23 cellular contexts compared by ENCODE assay signal in the genomic region with DNA sequence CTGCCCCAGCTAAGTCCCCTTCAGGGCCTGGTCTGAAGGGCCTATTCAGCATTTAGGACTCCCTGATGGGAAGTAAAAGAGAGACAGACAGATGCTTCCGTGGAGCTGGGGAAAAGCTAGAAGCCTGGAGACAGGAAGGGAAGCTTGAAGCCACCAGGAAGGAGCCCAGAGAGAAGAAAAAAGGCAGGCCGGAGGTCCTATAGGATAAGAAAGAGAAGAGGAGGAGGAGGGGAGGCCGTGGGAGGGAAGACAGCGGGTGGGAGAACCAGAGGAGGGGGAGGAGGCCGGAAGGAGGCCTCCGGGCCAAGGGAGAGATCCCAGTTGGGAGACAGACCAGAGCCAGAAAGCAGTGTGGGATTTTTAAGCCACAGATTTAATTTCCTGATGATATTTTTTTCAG.
A peak's percentile ranks its signal among the peaks of the same experiment; 100 is the strongest.
DNase-seq lines count a peak whose midpoint lies in the region; ATAC-seq and TF ChIP-seq lines count a peak whose summit lies in the region.
"Had no signal": no experiment of that assay in that cellular context is flagged by ENCODE, and none has a peak within 500 bp of the region (broad histone marks: within the 10 kb centered on the region; RNA-seq: fewer than 3 reads in every experiment).

No MANE protein-coding gene starts in this region.

- H3K27ac Mint-ChIP-seq in mesothelial cell of epicardium, result peak overlapping the region; percentile 88
- H3K27ac Mint-ChIP-seq: activated CD4-positive, alpha-beta T cell treated with anti-CD3 and anti-CD28 coated beads, Interleukin-2, amount 10 ng/mL, durations not matched to agents 7 days and 5 days; IgD-negative memory B cell had no signal

- H3K36me3 ChIP-seq in uterus, result no peaks in the 10 kb centered on the region
- H3K36me3 ChIP-seq: BLaER1 treated with 17β-estradiol and CSF1 and Interleukin-3, amounts not matched to agents 10 nM and 100 nM had no signal

- ATAC-seq in Right ventricle myocardium inferior (peak; percentile 47), Right ventricle myocardium superior (ENCODE audit: poor library complexity) (peak; percentile 33), HG02973 (IDR thresholded peaks at IDR 0.05; ENCODE audit: unreplicated experiment) (no peak), GM18517 (IDR thresholded peaks at IDR 0.05; ENCODE audit: unreplicated experiment) (no peak)
- ATAC-seq: left colon had no signal

- peaks cover 0 to 27% of the 10 kb centered on the region in 2 donors for H3K4me1 ChIP-seq in uterus
- H3K4me1 ChIP-seq: parathyroid adenoma had no signal

- DNase-seq in Right ventricle myocardium inferior (ENCODE audit: missing footprints) (no peak), cardiac septum (ENCODE audit: low spot score) (no peak), Right ventricle myocardium superior (no peak), mesothelial cell of epicardium (ENCODE audit: low spot score in 2 of 2, unreplicated experiment in 2 of 2) (no peak), uterus (peak; percentile 53 to 57), hypothalamus (lab: John Stamatoyannopoulos, UW) (no peak)
- DNase-seq: activated CD4-positive, alpha-beta T cell treated with anti-CD3 and anti-CD28 coated beads, Interleukin-2, amount 10 ng/mL, durations not matched to agents 7 days and 5 days; activated CD8-positive, alpha-beta memory T cell treated with anti-CD3 and anti-CD28 coated beads, Interleukin-2, amount 50 U/mL, for 48 hours; activated gamma-delta T cell treated with Interleukin-2 at 50 U/mL for 16 hours; amniotic stem cell; DMS 273 treated with DMSO at 0.1 percent for 48 hours; left colon; MM.1S; NCI-H1930; NCI-H446 treated with DMSO at 0.1 percent for 48 hours; testis had no signal

- peaks cover 53% of the 10 kb centered on the region for H3K4me1 Mint-ChIP-seq in mesothelial cell of epicardium
- H3K4me1 Mint-ChIP-seq: activated CD4-positive, alpha-beta T cell treated with anti-CD3 and anti-CD28 coated beads, Interleukin-2, amount 10 ng/mL, durations not matched to agents 7 days and 5 days; IgD-negative memory B cell had no signal

- no peak for TF ChIP-seq CTCF in mesothelial cell of epicardium (IDR thresholded peaks at IDR 0.05; ENCODE audit: unreplicated experiment)
- TF ChIP-seq CTCF in uterus (IDR thresholded peaks at IDR 0.05), result no peak

- no peak overlapping the region for H3K4me3 Mint-ChIP-seq in mesothelial cell of epicardium
- H3K4me3 Mint-ChIP-seq: activated CD4-positive, alpha-beta T cell treated with anti-CD3 and anti-CD28 coated beads, Interleukin-2, amount 10 ng/mL, durations not matched to agents 7 days and 5 days; IgD-negative memory B cell had no signal

- peak overlapping the region; percentile 76 to 77 for H3K27ac ChIP-seq in uterus
- H3K27ac ChIP-seq: 22Rv1; BLaER1 treated with 17β-estradiol and CSF1 and Interleukin-3, amounts not matched to agents 10 nM and 100 nM; parathyroid adenoma; RWPE1 had no signal

- no peak overlapping the region for H3K4me3 ChIP-seq in uterus
- H3K4me3 ChIP-seq: BLaER1 treated with 17β-estradiol and CSF1 and Interleukin-3, amounts not matched to agents 10 nM and 100 nM; testis had no signal

- H3K9me3 ChIP-seq in uterus, result no peaks in the 10 kb centered on the region
- H3K9me3 ChIP-seq: testis had no signal

- H3K27me3 Mint-ChIP-seq in mesothelial cell of epicardium (ENCODE audit: low read depth), result no peaks in the 10 kb centered on the region

- intact Hi-C loops in Right ventricle myocardium inferior (cut with DNase I) (no loop called here), cardiac septum (cut with DNase I) (no loop called here), Right ventricle myocardium superior (cut with DNase I) (no loop called here), uterus (cut with DNase I; ENCODE audit: low total_unique reads) (no loop called here)

- no peaks in the 10 kb centered on the region for H3K27me3 ChIP-seq in uterus
- H3K27me3 ChIP-seq: BLaER1 treated with 17β-estradiol and CSF1 and Interleukin-3, amounts not matched to agents 10 nM and 100 nM; testis had no signal

- TF ChIP-seq POLR2A in uterus (IDR thresholded peaks at IDR 0.05), result no peak

- H3K9me3 Mint-ChIP-seq in mesothelial cell of epicardium, result no peaks in the 10 kb centered on the region
- H3K9me3 Mint-ChIP-seq: activated CD4-positive, alpha-beta T cell treated with anti-CD3 and anti-CD28 coated beads, Interleukin-2, amount 10 ng/mL, durations not matched to agents 7 days and 5 days had no signal

- no peaks in the 10 kb centered on the region for H3K36me3 Mint-ChIP-seq in mesothelial cell of epicardium
- H3K36me3 Mint-ChIP-seq: IgD-negative memory B cell had no signal

Comparison
In these comparisons a context has a peak if more than half of its experiments do, and no peak if none do; other contexts are left out.
1. ATAC-seq: peak in Right ventricle myocardium inferior (single experiment) and Right ventricle myocardium superior (single experiment); none in HG02973 (single experiment) and GM18517 (single experiment).
2. DNase-seq: peak in uterus (2 of 2); none in Right ventricle myocardium inferior (single experiment), cardiac septum (single experiment), Right ventricle myocardium superior (single experiment), mesothelial cell of epicardium (0 of 2) and hypothalamus (0 of 51).